In genomic region chr9:134326754-134327526, GRCh38 we compare ENCODE assay signal across 1 cellular context.
TF ChIP-seq lines count a peak whose summit lies in the region.

No MANE protein-coding gene starts in this region.

TF ChIP-seq in WTC11, 78 proteins besides CTCF, POLR2A, EP300 and RAD21 (continued from another document):
- TF ChIP-seq ZSCAN18 (CRISPR knock-in tag; IDR thresholded peaks at IDR 0.05): no peak
- no peak for TF ChIP-seq NFE2L1 (CRISPR knock-in tag; IDR thresholded peaks at IDR 0.05)
